In genomic region chr2:151192681-151193080, GRCh38 we compare ENCODE assay signal across 17 cellular contexts.
DNase-seq lines count a peak whose midpoint lies in the region; ATAC-seq, FAIRE-seq and TF ChIP-seq lines count a peak whose summit lies in the region.
"Had no signal": no experiment of that assay in that cellular context is flagged by ENCODE, and none has a peak within 500 bp of the region (broad histone marks: within the 10 kb centered on the region; RNA-seq: fewer than 3 reads in every experiment).

No MANE protein-coding gene starts in this region.

- 0% methylated on average over 2 of the region's 2 CpGs for WGBS in HepG2 (ENCODE audit: low lambda C conversion rate)

- CTCF ChIA-PET in OCI-LY7 (lab: Charles Lee; ENCODE audit: unreplicated experiment): interaction anchor here (0.7 kb wide), 1 partner anchor 50 kb away, joined by 3 read pairs; no protein-coding TSS in a partner anchor
- CTCF ChIA-PET in HepG2 (lab: Yijun Ruan, JAX; ENCODE audit: low intra/inter-chr PET ratio, low total read pairs): no interaction called here

- H3K4me3 ChIP-seq in Loucy (ENCODE audit: low read length, poor library complexity, severe bottlenecking) (no peak overlapping the region), OCI-LY7 (ENCODE audit: low read depth, low read length, poor library complexity, severe bottlenecking) (no peak overlapping the region), HepG2 (replicated peaks in 1 of 3; ENCODE audit: insufficient read depth in 1 of 3, low read depth in 2 of 3, low read length in 3 of 3) (no peak overlapping the region)
- H3K4me3 ChIP-seq: BLaER1 treated with 17β-estradiol and CSF1 and Interleukin-3, amounts not matched to agents 10 nM and 100 nM; GM12878; GM23248 had no signal

- peaks cover 2% of the 10 kb centered on the region for H3K9me3 Mint-ChIP-seq in neural crest cell
- H3K9me3 Mint-ChIP-seq: IgD-negative memory B cell had no signal

- TF ChIP-seq POLR2A in HepG2 (IDR thresholded peaks at IDR 0.05; ENCODE audit: insufficient read depth in 1 of 2, low read depth in 2 of 2, low read length in 2 of 2): no peak

- H3K36me3 ChIP-seq in Loucy (ENCODE audit: insufficient read depth, low read length) (no peaks in the 10 kb centered on the region), OCI-LY7 (ENCODE audit: insufficient read depth, low read length) (no peaks in the 10 kb centered on the region), HepG2 (replicated peaks in 1 of 2; ENCODE audit: control insufficient read depth in 1 of 2, insufficient read depth in 2 of 2, low read length in 2 of 2) (no peaks in the 10 kb centered on the region)
- H3K36me3 ChIP-seq: BLaER1 treated with 17β-estradiol and CSF1 and Interleukin-3, amounts not matched to agents 10 nM and 100 nM had no signal

- H3K27me3 ChIP-seq in Loucy (ENCODE audit: insufficient read depth, low read length, poor library complexity, severe bottlenecking) (no peaks in the 10 kb centered on the region), HepG2 (ENCODE audit: control insufficient read depth in 1 of 2, insufficient read depth in 2 of 2, low read length in 2 of 2) (0 out of 5 replicates have a peak, but pooled peaks cover 0 to under 1% of the 10 kb centered on the region in 2 experiments)
- H3K27me3 ChIP-seq: BLaER1 treated with 17β-estradiol and CSF1 and Interleukin-3, amounts not matched to agents 10 nM and 100 nM had no signal

- TF ChIP-seq CTCF in Loucy (conservative IDR thresholded peaks at IDR 0.05; ENCODE audit: low read length) (no peak), neural crest cell (conservative IDR thresholded peaks at IDR 0.05) (no peak), OCI-LY7 (conservative IDR thresholded peaks at IDR 0.05; ENCODE audit: low read length) (no peak), HepG2 (CRISPR knock-in tag; IDR thresholded peaks at IDR 0.05) (no peak)

- H3K27ac Mint-ChIP-seq in neural crest cell (ENCODE audit: unreplicated experiment): peak overlapping the region; percentile 83
- H3K27ac Mint-ChIP-seq: CD4-positive, CD25-positive, alpha-beta regulatory T cell; H9; IgD-negative memory B cell had no signal

- H3K27me3 Mint-ChIP-seq in neural crest cell (ENCODE audit: low read depth): no peaks in the 10 kb centered on the region
- H3K27me3 Mint-ChIP-seq: CD4-positive, CD25-positive, alpha-beta regulatory T cell had no signal

- no peak overlapping the region for H3K9ac ChIP-seq in Loucy (ENCODE audit: low read depth, low read length, poor library complexity, severe bottlenecking)
- no peak overlapping the region for H3K9ac ChIP-seq in HepG2 (ENCODE audit: insufficient read depth, low read depth, low read length)
- H3K9ac ChIP-seq: BLaER1 treated with 17β-estradiol and CSF1 and Interleukin-3, amounts not matched to agents 10 nM and 100 nM; GM23248 had no signal

- H3K79me2 ChIP-seq in Loucy (ENCODE audit: insufficient read depth, low read length): no peaks in the 10 kb centered on the region
- no peaks in the 10 kb centered on the region for H3K79me2 ChIP-seq in OCI-LY7 (ENCODE audit: insufficient read depth, low read depth, low read length)
- H3K79me2 ChIP-seq in HepG2 (ENCODE audit: insufficient read depth, low read length): no peaks in the 10 kb centered on the region

- POLR2A ChIA-PET in OCI-LY7 (lab: Charles Lee): interaction anchor here (0.6 kb wide), 1 partner anchor 1784 kb away, joined by 8 read pairs; no protein-coding TSS in a partner anchor
- POLR2A ChIA-PET in HepG2 (lab: Yijun Ruan, JAX): no interaction called here

- H3K9me2 ChIP-seq in Loucy (replicated peaks; ENCODE audit: low read depth, low read length): no peaks in the 10 kb centered on the region
- no peaks in the 10 kb centered on the region for H3K9me2 ChIP-seq in OCI-LY7 (ENCODE audit: insufficient read depth, low read length)

- H3F3A ChIP-seq in Loucy (ENCODE audit: low read depth): no peaks in the 10 kb centered on the region; the same call in 1 of the 2 replicates

- intact Hi-C loops in OCI-LY7 (cut with micrococcal nuclease; ENCODE audit: unreplicated experiment): no loop called here
- intact Hi-C loops in HepG2 (cut with micrococcal nuclease; ENCODE audit: unreplicated experiment): no loop called here

- H2AFZ ChIP-seq in Loucy (ENCODE audit: low read length) (peak overlapping the region; percentile 47), OCI-LY7 (ENCODE audit: low read length) (no peak overlapping the region), HepG2 (ENCODE audit: low read length) (no peak overlapping the region)
- H2AFZ ChIP-seq: GM23248 had no signal

- no peak for ATAC-seq in HG03354 (IDR thresholded peaks at IDR 0.05; ENCODE audit: poor library complexity, severe bottlenecking, unreplicated experiment)
- ATAC-seq in HepG2: no peak
- ATAC-seq: GM12878 had no signal

- peak; percentile 25 for DNase-seq in astrocyte of the hippocampus (ENCODE audit: low read depth, low spot score)
- DNase-seq in neural crest cell (ENCODE audit: low read depth, low spot score): peak; percentile 14
- no peak for DNase-seq in T-helper 9 cell
- DNase-seq in OCI-LY7 (ENCODE audit: low spot score): no peak
- no peak for DNase-seq in HepG2 (ENCODE audit: low spot score)
- DNase-seq: ACHN; Calu3; CD4-positive, CD25-positive, alpha-beta regulatory T cell; DMS 273 treated with DMSO at 0.1 percent for 48 hours; GM23248; H9 had no signal

- H3K9me3 ChIP-seq in Loucy (ENCODE audit: insufficient read depth, low read depth, low read length) (no peaks in the 10 kb centered on the region), OCI-LY7 (ENCODE audit: low read length) (no peaks in the 10 kb centered on the region), HepG2 (ENCODE audit: low read length) (no peaks in the 10 kb centered on the region)

- in situ Hi-C loops in HepG2 (cut with HindIII; ENCODE audit: extremely low pct_ligation_motif_present, low pct_unique_long_range_greater_than_20kb): no loop called here

- TF ChIP-seq EP300 in HepG2 (IDR thresholded peaks at IDR 0.05; ENCODE audit: low read depth in 2 of 2, low read length in 2 of 2): no peak
- TF ChIP-seq EP300 in HepG2 (CRISPR knock-in tag; IDR thresholded peaks at IDR 0.05; ENCODE audit: borderline replicate concordance): no peak

- FAIRE-seq in HepG2 (lab: Jason Lieb, UNC): no peak
- FAIRE-seq: GM12878, GM18507 had no signal

- no peak overlapping the region for H3K27ac ChIP-seq in OCI-LY7 (ENCODE audit: low read depth, low read length, poor library complexity, severe bottlenecking)
- H3K27ac ChIP-seq in HepG2 (ENCODE audit: extremely low read length, insufficient read depth, low read length): no peak overlapping the region
- H3K27ac ChIP-seq: BLaER1 treated with 17β-estradiol and CSF1 and Interleukin-3, amounts not matched to agents 10 nM and 100 nM; GM23248 had no signal

- H3K4me3 Mint-ChIP-seq in neural crest cell: peak overlapping the region; percentile 39
- H3K4me3 Mint-ChIP-seq: CD4-positive, CD25-positive, alpha-beta regulatory T cell; H9; IgD-negative memory B cell had no signal

- H3K4me1 ChIP-seq in Loucy (ENCODE audit: insufficient read depth, low read length, poor library complexity, severe bottlenecking) (peaks cover 76% of the 10 kb centered on the region), OCI-LY7 (ENCODE audit: insufficient read depth, low read length, poor library complexity, severe bottlenecking) (no peaks in the 10 kb centered on the region), HepG2 (ENCODE audit: insufficient read depth, low read length) (no peaks in the 10 kb centered on the region)

- H3K4me2 ChIP-seq in Loucy (ENCODE audit: low read depth, low read length, poor library complexity, severe bottlenecking) (no peak overlapping the region), OCI-LY7 (ENCODE audit: low read length) (no peak overlapping the region), HepG2 (ENCODE audit: low read depth, low read length) (no peak overlapping the region)

- peaks cover 28% of the 10 kb centered on the region for H3K4me1 Mint-ChIP-seq in neural crest cell
- H3K4me1 Mint-ChIP-seq: IgD-negative memory B cell had no signal

- H4K20me1 ChIP-seq in Loucy (ENCODE audit: insufficient read depth, low read length, poor library complexity, severe bottlenecking): no peaks in the 10 kb centered on the region
- no peaks in the 10 kb centered on the region for H4K20me1 ChIP-seq in OCI-LY7 (ENCODE audit: insufficient read depth, low read length)
- no peaks in the 10 kb centered on the region for H4K20me1 ChIP-seq in HepG2 (ENCODE audit: insufficient read depth, low read length)
- H4K20me1 ChIP-seq: BLaER1 treated with 17β-estradiol and CSF1 and Interleukin-3, amounts not matched to agents 10 nM and 100 nM had no signal

- no peak for TF ChIP-seq RAD21 in HepG2 (CRISPR knock-in tag; IDR thresholded peaks at IDR 0.05)

- no peaks in the 10 kb centered on the region for H3K36me3 Mint-ChIP-seq in neural crest cell (ENCODE audit: low read depth)
- H3K36me3 Mint-ChIP-seq: CD4-positive, CD25-positive, alpha-beta regulatory T cell; IgD-negative memory B cell had no signal

- BruUV-seq in OCI-LY7 (replicated peaks; lab: Mats Ljungman, UMichigan) (no TSS peak), HepG2 (replicated peaks; lab: Mats Ljungman, UMichigan) (no TSS peak)

TF ChIP-seq in HepG2, 621 proteins besides CTCF, POLR2A, EP300 and RAD21:
- TF ChIP-seq ZNF230 (CRISPR knock-in tag; IDR thresholded peaks at IDR 0.05): no peak
- TF ChIP-seq ZBTB7A (CRISPR knock-in tag; IDR thresholded peaks at IDR 0.05): no peak
- no peak for TF ChIP-seq IRF2 (CRISPR knock-in tag; IDR thresholded peaks at IDR 0.05)
- TF ChIP-seq, protein P1, sequence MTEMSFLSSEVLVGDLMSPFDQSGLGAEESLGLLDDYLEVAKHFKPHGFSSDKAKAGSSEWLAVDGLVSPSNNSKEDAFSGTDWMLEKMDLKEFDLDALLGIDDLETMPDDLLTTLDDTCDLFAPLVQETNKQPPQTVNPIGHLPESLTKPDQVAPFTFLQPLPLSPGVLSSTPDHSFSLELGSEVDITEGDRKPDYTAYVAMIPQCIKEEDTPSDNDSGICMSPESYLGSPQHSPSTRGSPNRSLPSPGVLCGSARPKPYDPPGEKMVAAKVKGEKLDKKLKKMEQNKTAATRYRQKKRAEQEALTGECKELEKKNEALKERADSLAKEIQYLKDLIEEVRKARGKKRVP (CRISPR knock-in tag; IDR thresholded peaks at IDR 0.05): no peak
- TF ChIP-seq SALL2 (CRISPR knock-in tag; IDR thresholded peaks at IDR 0.05): no peak
- TF ChIP-seq RXRA (CRISPR knock-in tag; IDR thresholded peaks at IDR 0.05): no peak
- TF ChIP-seq ZNF883 (CRISPR knock-in tag; IDR thresholded peaks at IDR 0.05; ENCODE audit: not compliant biosample characterization): no peak

Comparison
In these comparisons a context has a peak if more than half of its experiments do, and no peak if none do; other contexts are left out.
1. DNase-seq: peak in astrocyte of the hippocampus (single experiment) and neural crest cell (single experiment); none in T-helper 9 cell (single experiment), OCI-LY7 (single experiment) and HepG2 (single experiment).